Comparison of ENCODE assay signal across 8 cellular contexts in the genomic region with DNA sequence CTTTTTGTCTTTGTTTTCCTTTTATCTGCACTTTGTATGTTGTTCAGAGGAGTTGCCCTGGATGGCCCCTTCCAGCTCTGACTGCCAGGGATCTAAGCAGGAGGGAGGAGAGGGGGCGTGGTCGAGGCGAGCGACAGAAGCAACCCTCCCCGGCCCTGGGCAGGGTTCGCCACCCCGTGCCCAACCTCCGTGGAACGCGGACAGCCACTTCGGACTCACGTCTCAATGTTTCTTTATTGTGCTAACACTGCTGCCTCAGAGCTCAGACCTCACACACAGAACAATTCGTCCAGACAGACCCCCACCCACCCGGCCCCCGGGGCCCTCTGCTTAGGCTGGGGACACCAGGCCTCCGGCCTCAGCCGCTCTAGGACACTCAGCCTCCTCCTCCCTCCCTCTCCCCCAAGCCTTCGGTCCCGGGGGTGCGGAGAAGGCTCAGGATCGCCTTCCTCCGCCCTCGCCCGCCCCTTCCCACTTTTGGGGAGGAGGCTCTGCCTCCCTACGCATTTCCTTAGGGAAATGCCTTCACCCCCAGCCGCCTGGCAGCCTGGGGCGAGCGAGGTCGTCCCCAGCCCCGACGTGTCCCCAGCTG. TPM values are rescaled to one million over a fixed set of nuclear protein-coding genes. Genes with fewer than 3 reads are reported as not detected.
DNase-seq lines count a peak whose midpoint lies in the region; ATAC-seq lines count a peak whose summit lies in the region.

No MANE protein-coding gene starts in this region.

- no peaks in the 10 kb centered on the region for H3K9me3 Mint-ChIP-seq in activated CD4-positive, alpha-beta T cell treated with anti-CD3 and anti-CD28 coated beads, Interleukin-2, amount 10 ng/mL, durations not matched to agents 7 days and 5 days
- no peaks in the 10 kb centered on the region for H3K9me3 Mint-ChIP-seq in memory B cell

- no peaks in the 10 kb centered on the region for H3K36me3 ChIP-seq in HUES6 (ENCODE audit: control insufficient read depth, insufficient read depth, low read length)
- H3K36me3 ChIP-seq in subcutaneous abdominal adipose tissue (ENCODE audit: control insufficient read depth in 5 of 5, insufficient read depth in 5 of 5, low read length in 5 of 5): no peaks in the 10 kb centered on the region
- H3K36me3 ChIP-seq in Karpas-422 (ENCODE audit: insufficient read depth, low read length): no peaks in the 10 kb centered on the region

- peaks cover 5% of the 10 kb centered on the region; the same call in 1 of the 2 replicates for H3K4me1 ChIP-seq in HUES6 (ENCODE audit: control insufficient read depth, insufficient read depth, low read length)
- H3K4me1 ChIP-seq in subcutaneous abdominal adipose tissue (ENCODE audit: control insufficient read depth in 5 of 5, insufficient read depth in 5 of 5, low read length in 5 of 5): peaks cover 0 to 24% (median 15%) of the 10 kb centered on the region in 5 donors
- no peaks in the 10 kb centered on the region for H3K4me1 ChIP-seq in Karpas-422 (ENCODE audit: low read length)

- H3K27me3 Mint-ChIP-seq in activated CD4-positive, alpha-beta T cell treated with anti-CD3 and anti-CD28 coated beads, Interleukin-2, amount 10 ng/mL, durations not matched to agents 7 days and 5 days: peaks cover 4% of the 10 kb centered on the region
- H3K27me3 Mint-ChIP-seq in memory B cell: peaks cover 8% of the 10 kb centered on the region

- H3K27me3 ChIP-seq in HUES6 (ENCODE audit: control insufficient read depth, insufficient read depth, low read length) (peaks cover 48% of the 10 kb centered on the region), subcutaneous abdominal adipose tissue (ENCODE audit: control insufficient read depth in 5 of 5, insufficient read depth in 4 of 5, low read length in 5 of 5) (no peaks in the 10 kb centered on the region), Karpas-422 (ENCODE audit: low read length) (no peaks in the 10 kb centered on the region)

- H3K27ac Mint-ChIP-seq in activated CD4-positive, alpha-beta T cell treated with anti-CD3 and anti-CD28 coated beads, Interleukin-2, amount 10 ng/mL, durations not matched to agents 7 days and 5 days: peak overlapping the region; percentile 83
- H3K27ac Mint-ChIP-seq in memory B cell: peak overlapping the region; percentile 45

- peaks cover 20% of the 10 kb centered on the region for H3K4me1 Mint-ChIP-seq in activated CD4-positive, alpha-beta T cell treated with anti-CD3 and anti-CD28 coated beads, Interleukin-2, amount 10 ng/mL, durations not matched to agents 7 days and 5 days
- peaks cover 7% of the 10 kb centered on the region for H3K4me1 Mint-ChIP-seq in memory B cell

- peak; percentile 45 for DNase-seq in ELF-1 (ENCODE audit: low read depth, low spot score)
- DNase-seq in activated CD4-positive, alpha-beta T cell treated with anti-CD3 and anti-CD28 coated beads, Interleukin-2, amount 10 ng/mL, durations not matched to agents 7 days and 5 days: no peak
- DNase-seq in epidermal melanocyte (ENCODE audit: insufficient read length, low spot score): peak; percentile 59
- DNase-seq in memory B cell (ENCODE audit: low spot score in 2 of 2): no peak
- no peak for DNase-seq in activated gamma-delta T cell treated with Interleukin-2 at 50 U/mL for 16 hours
- DNase-seq in Karpas-422: no peak

- no peak overlapping the region for H3K4me2 ChIP-seq in Karpas-422 (ENCODE audit: low read depth, low read length, poor library complexity, severe bottlenecking)

- H3K9ac ChIP-seq in HUES6 (ENCODE audit: low read length) (peak overlapping the region; percentile 58), subcutaneous abdominal adipose tissue (ENCODE audit: low read length in 5 of 5) (peak overlapping the region; percentile 38 to 77 (median 68)), Karpas-422 (ENCODE audit: low read length) (no peak overlapping the region)

- H3K9me2 ChIP-seq in Karpas-422 (replicated peaks; ENCODE audit: insufficient read depth, low read length): no peaks in the 10 kb centered on the region

- no peaks in the 10 kb centered on the region for H3K79me2 ChIP-seq in Karpas-422 (ENCODE audit: low read length)

- peak overlapping the region; percentile 74 for H3K4me3 ChIP-seq in HUES6 (ENCODE audit: low read depth, low read length)
- peak overlapping the region in 4 of 5 donors; percentile 70 to 81 (median 76) for H3K4me3 ChIP-seq in subcutaneous abdominal adipose tissue (ENCODE audit: low read depth in 1 of 5, low read length in 5 of 5)
- H3K4me3 ChIP-seq in Karpas-422 (ENCODE audit: low read length): no peak overlapping the region

- H3K9me3 ChIP-seq in HUES6 (ENCODE audit: control insufficient read depth, insufficient read depth, low read depth, low read length): no peaks in the 10 kb centered on the region
- H3K9me3 ChIP-seq in subcutaneous abdominal adipose tissue (ENCODE audit: control insufficient read depth in 5 of 5, low read length in 5 of 5): no peaks in the 10 kb centered on the region
- H3K9me3 ChIP-seq in Karpas-422 (ENCODE audit: low read length): no peaks in the 10 kb centered on the region

- no peaks in the 10 kb centered on the region for H3K36me3 Mint-ChIP-seq in activated CD4-positive, alpha-beta T cell treated with anti-CD3 and anti-CD28 coated beads, Interleukin-2, amount 10 ng/mL, durations not matched to agents 7 days and 5 days (ENCODE audit: low read depth)
- no peaks in the 10 kb centered on the region for H3K36me3 Mint-ChIP-seq in memory B cell

- no peaks in the 10 kb centered on the region for H4K20me1 ChIP-seq in Karpas-422 (ENCODE audit: insufficient read depth, low read depth, low read length)

- ATAC-seq in memory B cell (ENCODE audit: low read depth): peak; percentile 12

- H2AFZ ChIP-seq in Karpas-422 (ENCODE audit: low read length): no peak overlapping the region

- CTCF ChIA-PET in activated CD4-positive, alpha-beta T cell treated with anti-CD3 and anti-CD28 coated beads, Interleukin-2, amount 10 ng/mL, durations not matched to agents 7 days and 5 days (lab: Charles Lee): interaction anchor here (1.5 to 1.9 kb wide), 3 partner anchors 12 to 24 kb away, joined by 3 to 7 read pairs (median 4); no protein-coding TSS in a partner anchor

- H3K4me3 Mint-ChIP-seq in activated CD4-positive, alpha-beta T cell treated with anti-CD3 and anti-CD28 coated beads, Interleukin-2, amount 10 ng/mL, durations not matched to agents 7 days and 5 days: peak overlapping the region; percentile 64
- H3K4me3 Mint-ChIP-seq in memory B cell: peak overlapping the region; percentile 71

- POLR2A ChIA-PET in activated CD4-positive, alpha-beta T cell treated with anti-CD3 and anti-CD28 coated beads, Interleukin-2, amount 10 ng/mL, durations not matched to agents 7 days and 5 days (lab: Charles Lee): interaction anchor here (0.7 kb wide), 1 partner anchor 50 kb away, joined by 3 read pairs; no protein-coding TSS in a partner anchor

- no peak overlapping the region for H3K27ac ChIP-seq in HUES6 (ENCODE audit: low read depth, low read length)
- peak overlapping the region; percentile 58 for H3K27ac ChIP-seq in subcutaneous abdominal adipose tissue (ENCODE audit: low read depth, low read length)
- H3K27ac ChIP-seq in Karpas-422 (ENCODE audit: low read length): no peak overlapping the region

RNA-seq across cellular contexts. Expression of a gene that starts 8.3 kb away (rescaled TPM):
- total RNA-seq in activated CD4-positive, alpha-beta T cell treated with anti-CD3 and anti-CD28 coated beads, Interleukin-2, amount 10 ng/mL, durations not matched to agents 7 days and 5 days: not detected
- total RNA-seq in Karpas-422 (2014; rRNA removed; shearing (Covaris generic); ENCODE audit: low replicate concordance): not detected in 2 replicates

RNA-seq across cellular contexts. Expression of a gene that starts 27.5 kb away (rescaled TPM):
- total RNA-seq in activated CD4-positive, alpha-beta T cell treated with anti-CD3 and anti-CD28 coated beads, Interleukin-2, amount 10 ng/mL, durations not matched to agents 7 days and 5 days: under 1 TPM; 0.47 to 0.89 TPM
- total RNA-seq in Karpas-422 (2014; rRNA removed; shearing (Covaris generic); ENCODE audit: low replicate concordance): not detected in 2 replicates

RNA-seq across cellular contexts. Expression of a gene that starts 45.8 kb away (rescaled TPM):
- under 1 TPM; 0.25 to 0.37 TPM for total RNA-seq in activated CD4-positive, alpha-beta T cell treated with anti-CD3 and anti-CD28 coated beads, Interleukin-2, amount 10 ng/mL, durations not matched to agents 7 days and 5 days
- 1.2 TPM in 1 of 2 replicates, not detected in the other for total RNA-seq in Karpas-422 (2014; rRNA removed; shearing (Covaris generic); ENCODE audit: low replicate concordance)

RNA-seq across cellular contexts. Expression of a gene that starts 52.0 kb away (rescaled TPM):
- total RNA-seq in activated CD4-positive, alpha-beta T cell treated with anti-CD3 and anti-CD28 coated beads, Interleukin-2, amount 10 ng/mL, durations not matched to agents 7 days and 5 days: under 1 TPM in 1 of 2 experiments, not detected in 1; 0.15 TPM
- not detected in 2 replicates for total RNA-seq in Karpas-422 (2014; rRNA removed; shearing (Covaris generic); ENCODE audit: low replicate concordance)

Comparison
In these comparisons a context has a peak if more than half of its experiments do, and no peak if none do; other contexts are left out.
1. DNase-seq: peak in ELF-1 (single experiment) and epidermal melanocyte (single experiment); none in activated CD4-positive, alpha-beta T cell treated with anti-CD3 and anti-CD28 coated beads, Interleukin-2, amount 10 ng/mL, durations not matched to agents 7 days and 5 days (single experiment), memory B cell (0 of 2), activated gamma-delta T cell treated with Interleukin-2 at 50 U/mL for 16 hours (single experiment) and Karpas-422 (single experiment).